ENCODE assay signal across 38 cellular contexts in the genomic region with DNA sequence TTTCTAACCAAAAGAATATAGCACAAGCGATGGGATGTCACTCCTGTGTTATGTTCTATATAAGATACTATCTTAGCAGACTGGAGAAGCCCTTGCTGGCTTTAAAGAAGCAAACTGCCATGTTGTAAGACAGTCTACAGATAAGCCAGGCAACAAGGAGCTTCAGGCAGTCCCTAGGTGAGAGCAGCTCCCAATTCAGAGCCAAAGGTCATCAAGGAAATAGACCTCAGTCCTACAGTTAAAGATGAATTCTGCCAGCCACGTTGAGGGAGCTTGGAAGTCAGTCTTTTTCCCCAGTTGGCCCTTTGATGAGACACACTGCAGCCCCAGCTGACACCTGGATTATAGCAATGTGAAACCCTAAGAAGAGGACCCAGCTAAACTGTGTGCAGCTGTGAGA.
"Had no signal": no experiment of that assay in that cellular context is flagged by ENCODE, and none has a peak within 500 bp of the region (broad histone marks: within the 10 kb centered on the region; RNA-seq: fewer than 3 reads in every experiment).

No MANE protein-coding gene starts in this region.

- H3K36me3 Mint-ChIP-seq: activated CD4-positive, alpha-beta memory T cell treated with anti-CD3 and anti-CD28 coated beads for 36 hours; activated naive CD4-positive, alpha-beta T cell treated with anti-CD3 and anti-CD28 coated beads, Interleukin-2, amount 10 ng/mL, durations not matched to agents 7 days and 5 days; activated naive CD4-positive, alpha-beta T cell treated with anti-CD3 and anti-CD28 coated beads, Interleukin-2, amount 50 U/mL, for 24 hours; activated naive CD8-positive, alpha-beta T cell; activated naive CD8-positive, alpha-beta T cell treated with anti-CD3 and anti-CD28 coated beads, Interleukin-2, amount 10 ng/mL, durations not matched to agents 7 days and 5 days; brain had no signal

- H3K9me3 ChIP-seq: ascending aorta had no signal

- FAIRE-seq: bronchial epithelial cell, TTC549 had no signal

- H3K27me3 ChIP-seq: ascending aorta, cardiac muscle cell had no signal

- DNase-seq: activated B cell treated with CpG ODN at 0.5 μM for 24 hours; activated CD4-positive, alpha-beta memory T cell treated with anti-CD3 and anti-CD28 coated beads for 36 hours; activated CD4-positive, alpha-beta T cell treated with anti-CD3 and anti-CD28 coated beads for 4 hours; activated CD4-positive, alpha-beta T cell treated with anti-CD3 and anti-CD28 coated beads, Interleukin-2, amount 10 ng/mL, durations not matched to agents 24 days and 14 days; activated CD4-positive, alpha-beta T cell treated with anti-CD3 and anti-CD28 coated beads, Interleukin-2, amount 50 U/mL, for 1 hour; activated CD4-positive, alpha-beta T cell treated with anti-CD3 and anti-CD28 coated beads, Interleukin-2, amount 50 U/mL, for 4 hours; activated CD4-positive, CD25-positive, alpha-beta regulatory T cell treated with anti-CD3 and anti-CD28 coated beads, Interleukin-2, amount 50 U/mL, for 72 hours; activated CD8-positive, alpha-beta memory T cell treated with anti-CD3 and anti-CD28 coated beads, Interleukin-2, amount 50 U/mL, for 4 hours; activated CD8-positive, alpha-beta T cell treated with anti-CD3 and anti-CD28 coated beads for 36 hours; activated effector memory CD4-positive, alpha-beta T cell treated with Interleukin-2 at 50 U/mL for 16 hours; activated gamma-delta T cell; activated naive CD4-positive, alpha-beta T cell treated with anti-CD3 and anti-CD28 coated beads, Interleukin-2, amount 10 ng/mL, durations not matched to agents 7 days and 5 days; activated naive CD4-positive, alpha-beta T cell treated with Interleukin-2 at 50 U/mL for 16 hours; activated naive CD8-positive, alpha-beta T cell treated with anti-CD3 and anti-CD28 coated beads, Interleukin-2, amount 10 ng/mL, durations not matched to agents 7 days and 5 days; activated naive CD8-positive, alpha-beta T cell treated with anti-CD3 and anti-CD28 coated beads, Interleukin-2, amount 50 U/mL, for 24 hours; activated T-cell treated with anti-CD3 and anti-CD28 coated beads for 4 hours; activated T-cell treated with anti-CD3 and anti-CD28 coated beads, Interleukin-2, amount 50 U/mL, for 1 hour; activated T-cell treated with anti-CD3 and anti-CD28 coated beads, Interleukin-2, amount 50 U/mL, for 4 hours; activated T-cell treated with anti-CD3 and anti-CD28 coated beads, Interleukin-2, amount 50 U/mL, for 72 hours; amygdala; anterior cingulate cortex; caudate nucleus; SW 1271; T-helper 1 cell; T-helper 2 cell; T-helper 9 cell had no signal

- H3K4me1 ChIP-seq: ascending aorta had no signal

- H3K36me3 ChIP-seq: ascending aorta, cardiac muscle cell had no signal

- H3K4me3 ChIP-seq: ascending aorta, cardiac muscle cell had no signal

- H3K27ac Mint-ChIP-seq: activated B cell treated with CpG ODN at 0.5 μM for 24 hours; activated CD4-positive, alpha-beta memory T cell treated with anti-CD3 and anti-CD28 coated beads for 36 hours; activated CD4-positive, alpha-beta T cell treated with anti-CD3 and anti-CD28 coated beads, Interleukin-2, amount 10 ng/mL, durations not matched to agents 24 days and 14 days; activated CD8-positive, alpha-beta T cell treated with anti-CD3 and anti-CD28 coated beads for 36 hours; activated naive CD4-positive, alpha-beta T cell treated with anti-CD3 and anti-CD28 coated beads, Interleukin-2, amount 10 ng/mL, durations not matched to agents 7 days and 5 days; activated naive CD4-positive, alpha-beta T cell treated with anti-CD3 and anti-CD28 coated beads, Interleukin-2, amount 50 U/mL, for 24 hours; activated naive CD8-positive, alpha-beta T cell; activated naive CD8-positive, alpha-beta T cell treated with anti-CD3 and anti-CD28 coated beads, Interleukin-2, amount 10 ng/mL, durations not matched to agents 7 days and 5 days; activated naive CD8-positive, alpha-beta T cell treated with anti-CD3 and anti-CD28 coated beads, Interleukin-2, amount 50 U/mL, for 24 hours; activated T-cell treated with anti-CD3 and anti-CD28 coated beads, Interleukin-2, amount 50 U/mL, for 72 hours; activated T-helper 2 cell treated with anti-CD3 and anti-CD28 coated beads, Interferon-gamma antibody, Interleukin-2, Interleukin-4, amounts not matched to agents 10 μg/mL and 5 μg/mL and 100 μg/mL, durations not matched to agents 14 hours and 24 hours and 36 hours; brain; T-helper 1 cell treated with Interleukin-12 subunit alpha and Interleukin-12 subunit beta and Interleukin-4 antibody, amounts not matched to agents 30 μg/mL and 1 μg/mL, for 36 hours; T-helper 2 cell treated with Interferon-gamma antibody and Interleukin-4, amounts not matched to agents 5 μg/mL and 100 μg/mL, for 36 hours had no signal

- H3K27ac ChIP-seq: ascending aorta, cardiac muscle cell, VCaP had no signal

- H3K4me3 Mint-ChIP-seq: activated B cell treated with CpG ODN at 0.5 μM for 24 hours; activated CD4-positive, alpha-beta memory T cell treated with anti-CD3 and anti-CD28 coated beads for 36 hours; activated CD4-positive, alpha-beta T cell treated with anti-CD3 and anti-CD28 coated beads, Interleukin-2, amount 10 ng/mL, durations not matched to agents 24 days and 14 days; activated CD8-positive, alpha-beta T cell treated with anti-CD3 and anti-CD28 coated beads for 36 hours; activated naive CD4-positive, alpha-beta T cell treated with anti-CD3 and anti-CD28 coated beads, Interleukin-2, amount 10 ng/mL, durations not matched to agents 7 days and 5 days; activated naive CD4-positive, alpha-beta T cell treated with anti-CD3 and anti-CD28 coated beads, Interleukin-2, amount 50 U/mL, for 24 hours; activated naive CD8-positive, alpha-beta T cell; activated naive CD8-positive, alpha-beta T cell treated with anti-CD3 and anti-CD28 coated beads, Interleukin-2, amount 10 ng/mL, durations not matched to agents 7 days and 5 days; activated naive CD8-positive, alpha-beta T cell treated with anti-CD3 and anti-CD28 coated beads, Interleukin-2, amount 50 U/mL, for 24 hours; activated T-cell treated with anti-CD3 and anti-CD28 coated beads, Interleukin-2, amount 50 U/mL, for 4 hours; activated T-cell treated with anti-CD3 and anti-CD28 coated beads, Interleukin-2, amount 50 U/mL, for 72 hours; brain; central memory CD8-positive, alpha-beta T cell; T-helper 1 cell treated with Interleukin-12 subunit alpha and Interleukin-12 subunit beta and Interleukin-4 antibody, amounts not matched to agents 30 μg/mL and 1 μg/mL, for 36 hours; T-helper 2 cell treated with Interferon-gamma antibody and Interleukin-4, amounts not matched to agents 5 μg/mL and 100 μg/mL, for 36 hours had no signal

- H3K4me1 Mint-ChIP-seq: activated naive CD4-positive, alpha-beta T cell treated with anti-CD3 and anti-CD28 coated beads, Interleukin-2, amount 50 U/mL, for 24 hours; brain; central memory CD8-positive, alpha-beta T cell had no signal

- H3K27me3 Mint-ChIP-seq: activated B cell treated with CpG ODN at 0.5 μM for 24 hours; activated CD4-positive, alpha-beta memory T cell treated with anti-CD3 and anti-CD28 coated beads for 36 hours; activated CD4-positive, alpha-beta T cell treated with anti-CD3 and anti-CD28 coated beads, Interleukin-2, amount 10 ng/mL, durations not matched to agents 24 days and 14 days; activated CD8-positive, alpha-beta T cell treated with anti-CD3 and anti-CD28 coated beads for 36 hours; activated naive CD4-positive, alpha-beta T cell treated with anti-CD3 and anti-CD28 coated beads, Interleukin-2, amount 50 U/mL, for 24 hours; activated naive CD8-positive, alpha-beta T cell; activated naive CD8-positive, alpha-beta T cell treated with anti-CD3 and anti-CD28 coated beads, Interleukin-2, amount 50 U/mL, for 24 hours had no signal

- H3K9me3 Mint-ChIP-seq: activated B cell treated with CpG ODN at 0.5 μM for 24 hours; activated CD4-positive, alpha-beta memory T cell treated with anti-CD3 and anti-CD28 coated beads for 36 hours; activated CD4-positive, alpha-beta T cell treated with anti-CD3 and anti-CD28 coated beads, Interleukin-2, amount 10 ng/mL, durations not matched to agents 24 days and 14 days; activated CD8-positive, alpha-beta T cell treated with anti-CD3 and anti-CD28 coated beads for 36 hours; activated naive CD4-positive, alpha-beta T cell treated with anti-CD3 and anti-CD28 coated beads, Interleukin-2, amount 10 ng/mL, durations not matched to agents 7 days and 5 days; activated naive CD4-positive, alpha-beta T cell treated with anti-CD3 and anti-CD28 coated beads, Interleukin-2, amount 50 U/mL, for 24 hours; activated naive CD8-positive, alpha-beta T cell treated with anti-CD3 and anti-CD28 coated beads, Interleukin-2, amount 10 ng/mL, durations not matched to agents 7 days and 5 days; activated naive CD8-positive, alpha-beta T cell treated with anti-CD3 and anti-CD28 coated beads, Interleukin-2, amount 50 U/mL, for 24 hours; activated T-cell treated with anti-CD3 and anti-CD28 coated beads, Interleukin-2, amount 50 U/mL, for 4 hours; activated T-cell treated with anti-CD3 and anti-CD28 coated beads, Interleukin-2, amount 50 U/mL, for 72 hours; activated T-helper 2 cell treated with anti-CD3 and anti-CD28 coated beads, Interferon-gamma antibody, Interleukin-2, Interleukin-4, amounts not matched to agents 10 μg/mL and 5 μg/mL and 100 μg/mL, durations not matched to agents 14 hours and 24 hours and 36 hours; brain; central memory CD8-positive, alpha-beta T cell; T-helper 1 cell treated with Interleukin-12 subunit alpha and Interleukin-12 subunit beta and Interleukin-4 antibody, amounts not matched to agents 30 μg/mL and 1 μg/mL, for 36 hours; T-helper 2 cell treated with Interferon-gamma antibody and Interleukin-4, amounts not matched to agents 5 μg/mL and 100 μg/mL, for 36 hours had no signal
